ENCODE assay signal across 1 cellular context in genomic region chr11:62605902-62606301, GRCh38.
TF ChIP-seq lines count a peak whose summit lies in the region.

No MANE protein-coding gene starts in this region.

TF ChIP-seq in IMR-90, 13 proteins besides CTCF, POLR2A, EP300 and RAD21:
- TF ChIP-seq RCOR1 (IDR thresholded peaks at IDR 0.05; ENCODE audit: insufficient replicate concordance, low read length) = no peak
- TF ChIP-seq MAFK (IDR thresholded peaks at IDR 0.05; ENCODE audit: low read depth, low read length) = no peak
- no peak for TF ChIP-seq CEBPB (IDR thresholded peaks at IDR 0.05; ENCODE audit: low read depth, low read length)
- no peak for TF ChIP-seq SMC3 (IDR thresholded peaks at IDR 0.05; ENCODE audit: low read depth, low read length)
- TF ChIP-seq FOS (IDR thresholded peaks at IDR 0.05; ENCODE audit: low read depth, low read length) = no peak
- no peak for TF ChIP-seq ELK1 (IDR thresholded peaks at IDR 0.05; ENCODE audit: borderline replicate concordance, low read depth, low read length)
- no peak for TF ChIP-seq MXI1 (IDR thresholded peaks at IDR 0.05; ENCODE audit: borderline replicate concordance, low read depth, low read length)
- TF ChIP-seq BHLHE40 (IDR thresholded peaks at IDR 0.05; ENCODE audit: low read depth, low read length) = no peak
- TF ChIP-seq NFE2L2 (IDR thresholded peaks at IDR 0.05; ENCODE audit: low read depth, low read length) = no peak
- TF ChIP-seq USF2 (IDR thresholded peaks at IDR 0.05; ENCODE audit: low read depth, low read length) = no peak
